Comparison of ENCODE assay signal across 12 cellular contexts in genomic region chr1:27368872-27369703, GRCh38. TPM values are rescaled to one million over a fixed set of nuclear protein-coding genes. Genes with fewer than 3 reads are reported as not detected.
DNase-seq lines count a peak whose midpoint lies in the region; ATAC-seq, FAIRE-seq and TF ChIP-seq lines count a peak whose summit lies in the region.
"Had no signal": no experiment of that assay in that cellular context is flagged by ENCODE, and none has a peak within 500 bp of the region (broad histone marks: within the 10 kb centered on the region; RNA-seq: fewer than 3 reads in every experiment).

No MANE protein-coding gene starts in this region.

- H4K20me1 ChIP-seq in hepatocyte (ENCODE audit: insufficient read depth, poor library complexity, severe bottlenecking), result no peaks in the 10 kb centered on the region

- no peaks in the 10 kb centered on the region for H3K36me3 ChIP-seq in hepatocyte (replicated peaks; ENCODE audit: insufficient read depth, low read depth)
- H3K36me3 ChIP-seq in kidney (ENCODE audit: control insufficient read depth in 1 of 2, insufficient read depth in 2 of 2, low read length in 2 of 2), result peaks cover 0 to 3% of the 10 kb centered on the region in 2 donors
- H3K36me3 ChIP-seq: colonic mucosa had no signal

- H3K4me3 Mint-ChIP-seq in stimulated activated naive CD8-positive, alpha-beta T cell treated with anti-CD3 and anti-CD28 coated beads, Interleukin-15, Interleukin-2, amounts not matched to agents 100 ng/mL and 50 ng/mL, for 24 hours, result no peak overlapping the region
- H3K4me3 Mint-ChIP-seq in stimulated activated naive CD8-positive, alpha-beta T cell treated with anti-CD3 and anti-CD28 coated beads, Interleukin-15, amount 100 ng/mL, for 72 hours, result no peak overlapping the region

- no peak for FAIRE-seq in kidney (lab: Jason Lieb, UNC)

- H3K9me3 Mint-ChIP-seq in stimulated activated naive CD8-positive, alpha-beta T cell treated with anti-CD3 and anti-CD28 coated beads, Interleukin-15, Interleukin-2, amounts not matched to agents 100 ng/mL and 50 ng/mL, for 24 hours, result no peaks in the 10 kb centered on the region
- H3K9me3 Mint-ChIP-seq in stimulated activated naive CD8-positive, alpha-beta T cell treated with anti-CD3 and anti-CD28 coated beads, Interleukin-15, amount 100 ng/mL, for 72 hours, result no peaks in the 10 kb centered on the region

- intact Hi-C loops in kidney (cut with DNase I), result no loop called here

- H3K27ac ChIP-seq in VCaP, result no peak overlapping the region
- no peak overlapping the region for H3K27ac ChIP-seq in hepatocyte
- H3K27ac ChIP-seq in kidney (ENCODE audit: low read depth in 2 of 2, low read length in 2 of 2), result no peak overlapping the region
- H3K27ac ChIP-seq: colonic mucosa had no signal

- H3K4me2 ChIP-seq in hepatocyte, result no peak overlapping the region

- peak overlapping the region; percentile 26 for H3K27ac Mint-ChIP-seq in stimulated activated naive CD8-positive, alpha-beta T cell treated with anti-CD3 and anti-CD28 coated beads, Interleukin-15, Interleukin-2, amounts not matched to agents 100 ng/mL and 50 ng/mL, for 24 hours
- peak overlapping the region in 1 of 2 donors; percentile 33 for H3K27ac Mint-ChIP-seq in stimulated activated naive CD8-positive, alpha-beta T cell treated with anti-CD3 and anti-CD28 coated beads, Interleukin-15, amount 100 ng/mL, for 72 hours

- DNase-seq in stimulated activated naive CD8-positive, alpha-beta T cell treated with anti-CD3 and anti-CD28 coated beads, Interleukin-15, amount 100 ng/mL, for 72 hours, result no peak
- no peak for DNase-seq in hepatocyte (ENCODE audit: low spot score)
- no peak for DNase-seq in kidney
- DNase-seq: activated CD4-positive, CD25-positive, alpha-beta regulatory T cell treated with anti-CD3 and anti-CD28 coated beads, Interleukin-2, amount 50 U/mL, for 72 hours; colonic mucosa; EL; NCI-H510A treated with DMSO at 0.1 percent for 48 hours had no signal

- peak; percentile 15; the same call in 1 of the 2 replicates for TF ChIP-seq CTCF in VCaP (conservative IDR thresholded peaks at IDR 0.05)
- TF ChIP-seq CTCF in hepatocyte (IDR thresholded peaks at IDR 0.05; ENCODE audit: poor library complexity), result peak; percentile 25
- no peak for TF ChIP-seq CTCF in kidney (IDR thresholded peaks at IDR 0.05; ENCODE audit: borderline replicate concordance, extremely low read depth, insufficient read depth)

- ATAC-seq in stimulated activated naive CD8-positive, alpha-beta T cell treated with anti-CD3 and anti-CD28 coated beads, Interleukin-15, amount 100 ng/mL, for 72 hours, result no peak
- no peak for ATAC-seq in GM21619 (IDR thresholded peaks at IDR 0.05; ENCODE audit: unreplicated experiment)
- ATAC-seq in HG03460 (IDR thresholded peaks at IDR 0.05; ENCODE audit: unreplicated experiment), result no peak
- no peak for ATAC-seq in HG02884 (IDR thresholded peaks at IDR 0.05; ENCODE audit: unreplicated experiment)

- no peaks in the 10 kb centered on the region for H3K36me3 Mint-ChIP-seq in stimulated activated naive CD8-positive, alpha-beta T cell treated with anti-CD3 and anti-CD28 coated beads, Interleukin-15, Interleukin-2, amounts not matched to agents 100 ng/mL and 50 ng/mL, for 24 hours (ENCODE audit: low read depth)

- H3K4me1 Mint-ChIP-seq in stimulated activated naive CD8-positive, alpha-beta T cell treated with anti-CD3 and anti-CD28 coated beads, Interleukin-15, Interleukin-2, amounts not matched to agents 100 ng/mL and 50 ng/mL, for 24 hours (ENCODE audit: low read depth), result peaks cover 34% of the 10 kb centered on the region
- peaks cover 44% of the 10 kb centered on the region for H3K4me1 Mint-ChIP-seq in stimulated activated naive CD8-positive, alpha-beta T cell treated with anti-CD3 and anti-CD28 coated beads, Interleukin-15, amount 100 ng/mL, for 72 hours

- H3K4me3 ChIP-seq in hepatocyte (no peak overlapping the region), kidney (ENCODE audit: low read length in 2 of 2) (no peak overlapping the region)
- H3K4me3 ChIP-seq: colonic mucosa had no signal

- no peaks in the 10 kb centered on the region for H3K79me2 ChIP-seq in hepatocyte

- no peak overlapping the region for H3K9ac ChIP-seq in kidney (ENCODE audit: low read length in 2 of 2)

- no peaks in the 10 kb centered on the region for H3K27me3 Mint-ChIP-seq in stimulated activated naive CD8-positive, alpha-beta T cell treated with anti-CD3 and anti-CD28 coated beads, Interleukin-15, Interleukin-2, amounts not matched to agents 100 ng/mL and 50 ng/mL, for 24 hours
- no peaks in the 10 kb centered on the region for H3K27me3 Mint-ChIP-seq in stimulated activated naive CD8-positive, alpha-beta T cell treated with anti-CD3 and anti-CD28 coated beads, Interleukin-15, amount 100 ng/mL, for 72 hours

- no peaks in the 10 kb centered on the region for H3K9me3 ChIP-seq in hepatocyte (ENCODE audit: low read depth)
- H3K9me3 ChIP-seq in kidney (ENCODE audit: control insufficient read depth in 1 of 2, low read length in 2 of 2), result no peaks in the 10 kb centered on the region
- H3K9me3 ChIP-seq: colonic mucosa had no signal

- H3K9me2 ChIP-seq in hepatocyte (replicated peaks; ENCODE audit: insufficient read depth), result no peaks in the 10 kb centered on the region

- no peaks in the 10 kb centered on the region for H3K27me3 ChIP-seq in hepatocyte
- H3K27me3 ChIP-seq: colonic mucosa had no signal

- no peak overlapping the region for H2AFZ ChIP-seq in hepatocyte

- 84% methylated on average over 18 of the region's 18 CpGs for WGBS in hepatocyte (ENCODE audit: low lambda C conversion rate, missing lambda C conversion rate)

- peaks cover 7% of the 10 kb centered on the region for H3K4me1 ChIP-seq in hepatocyte (ENCODE audit: insufficient read depth)
- H3K4me1 ChIP-seq in kidney (ENCODE audit: control insufficient read depth in 1 of 2, insufficient read depth in 1 of 2, low read depth in 1 of 2, low read length in 2 of 2), result peaks cover 14 to 19% of the 10 kb centered on the region in 2 donors

RNA-seq across cellular contexts. Expression of gene MAP3K6, which starts 2.3 kb away (rescaled TPM):
- total RNA-seq in hepatocyte (4.3 and 6.3 TPM in 2 replicates), kidney (86.7 TPM)
- polyA plus RNA-seq in hepatocyte (20.4 and 24.8 TPM in 2 replicates), kidney (ENCODE audit: insufficient read depth, low read depth, low replicate concordance) (59.7 TPM)

RNA-seq across cellular contexts. Expression of gene FCN3, which starts 5.5 kb away (rescaled TPM):
- not detected in 2 replicates for total RNA-seq in hepatocyte
- not detected in 2 replicates for polyA plus RNA-seq in hepatocyte
- total RNA-seq in kidney, result 7.9 TPM
- 240 TPM for polyA plus RNA-seq in kidney (ENCODE audit: insufficient read depth, low read depth, low replicate concordance)

RNA-seq across cellular contexts. Expression of gene CD164L2, which starts 14.0 kb away (rescaled TPM):
- total RNA-seq in hepatocyte (not detected in 2 replicates), kidney (0.63 TPM)
- polyA plus RNA-seq in hepatocyte (0.19 TPM in 1 of 2 replicates, not detected in the other), kidney (ENCODE audit: insufficient read depth, low read depth, low replicate concordance) (1.1 TPM)

RNA-seq across cellular contexts. Expression of gene GPR3, which starts 23.3 kb away (rescaled TPM):
- total RNA-seq in hepatocyte (0.32 and 0.47 TPM in 2 replicates), kidney (0.38 TPM)
- polyA plus RNA-seq in hepatocyte (1.5 and 2.2 TPM in 2 replicates), kidney (ENCODE audit: insufficient read depth, low read depth, low replicate concordance) (0.77 TPM)

RNA-seq across cellular contexts. Expression of gene SYTL1, which starts 27.3 kb away (rescaled TPM):
- total RNA-seq in hepatocyte, result 10.6 and 12.1 TPM in 2 replicates
- polyA plus RNA-seq in hepatocyte, result 21.7 and 26.2 TPM in 2 replicates
- 19.3 TPM for total RNA-seq in kidney
- polyA plus RNA-seq in kidney (ENCODE audit: insufficient read depth, low read depth, low replicate concordance), result 5.9 TPM

Comparison
In these comparisons a context has a peak if more than half of its experiments do, and no peak if none do; other contexts are left out.
1. RNA of gene MAP3K6, which starts 2.3 kb away (total RNA-seq): 86.7 TPM in kidney (single experiment); 4.3 to 6.3 TPM in hepatocyte; every median in the first group is over 10 times any median in the second.